8 cellular contexts compared by ENCODE assay signal in the genomic region with DNA sequence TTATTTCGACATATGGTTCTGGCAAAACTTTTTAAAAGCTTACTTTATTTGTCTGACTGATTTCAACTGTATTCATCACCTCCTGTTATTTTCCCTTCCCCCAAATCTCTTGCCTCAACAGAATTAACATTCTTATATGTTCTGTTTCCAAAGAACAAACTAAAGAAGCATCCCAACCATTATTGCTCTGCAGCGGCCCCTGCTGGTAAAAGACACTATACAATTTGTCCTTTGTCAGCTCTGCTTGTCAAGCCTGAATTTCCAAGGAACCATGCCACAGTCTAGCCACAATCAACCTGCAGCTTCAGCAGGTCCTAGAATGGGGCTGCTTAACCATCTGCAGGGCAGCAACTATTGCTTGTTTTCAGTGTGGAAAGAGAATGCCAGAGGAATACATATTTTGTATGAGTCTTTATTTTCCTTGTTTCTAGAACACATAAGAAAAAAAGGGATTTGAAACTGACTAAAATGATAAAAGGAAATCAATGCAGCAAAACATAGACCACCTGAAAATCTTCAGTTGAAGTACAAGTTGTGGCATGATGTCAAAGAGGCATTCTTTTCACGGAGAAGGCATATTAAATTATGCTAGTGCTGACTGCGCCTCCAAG.
DNase-seq lines count a peak whose midpoint lies in the region; ATAC-seq and TF ChIP-seq lines count a peak whose summit lies in the region.

No MANE protein-coding gene starts in this region.

- no peak overlapping the region for H3K4me3 ChIP-seq in BE2C (ENCODE audit: low read depth, low read length)
- H3K4me3 ChIP-seq in NT2/D1 (ENCODE audit: insufficient read length, low read depth), result no peak overlapping the region
- no peak overlapping the region for H3K4me3 ChIP-seq in fibroblast of villous mesenchyme (ENCODE audit: low read depth, low read length)
- no peak overlapping the region for H3K4me3 ChIP-seq in osteoblast (ENCODE audit: insufficient read depth, low read length)

- H3K27ac Mint-ChIP-seq in activated T-cell treated with anti-CD3 and anti-CD28 coated beads, Interleukin-2, amount 50 U/mL, for 24 hours, result no peak overlapping the region

- H3K27me3 Mint-ChIP-seq in activated T-cell treated with anti-CD3 and anti-CD28 coated beads, Interleukin-2, amount 50 U/mL, for 24 hours, result peaks cover 4% of the 10 kb centered on the region

- DNase-seq in BE2C (peak; percentile 88), NT2/D1 (ENCODE audit: low read depth, low spot score) (peak; percentile 42), fibroblast of villous mesenchyme (ENCODE audit: low read depth) (peak; percentile 38), osteoblast (ENCODE audit: insufficient read length, low spot score, missing footprints) (peak; percentile 0)
- DNase-seq in activated T-cell treated with anti-CD3 and anti-CD28 coated beads, Interleukin-2, amount 50 U/mL, for 24 hours, result peak; percentile 61

- H3K4me3 Mint-ChIP-seq in activated T-cell treated with anti-CD3 and anti-CD28 coated beads, Interleukin-2, amount 50 U/mL, for 24 hours, result no peak overlapping the region

- peak; percentile 89 for TF ChIP-seq CTCF in BE2C (IDR thresholded peaks at IDR 0.05; ENCODE audit: low read depth, low read length)
- peak; percentile 72 for TF ChIP-seq CTCF in fibroblast of villous mesenchyme (IDR thresholded peaks at IDR 0.05; ENCODE audit: insufficient read depth, low read depth, low read length)
- TF ChIP-seq CTCF in osteoblast (IDR thresholded peaks at IDR 0.05; ENCODE audit: extremely low read depth, low read depth, low read length), result peak; percentile 80

- no peaks in the 10 kb centered on the region for H4K20me1 ChIP-seq in osteoblast (ENCODE audit: insufficient read depth, low read length)

- no peak overlapping the region for H3K4me2 ChIP-seq in osteoblast (ENCODE audit: insufficient read depth, low read length)

- no peaks in the 10 kb centered on the region for H3K9me3 Mint-ChIP-seq in activated T-cell treated with anti-CD3 and anti-CD28 coated beads, Interleukin-2, amount 50 U/mL, for 24 hours

- H3K79me2 ChIP-seq in osteoblast (ENCODE audit: insufficient read depth, low read length), result no peaks in the 10 kb centered on the region

- H2AFZ ChIP-seq in osteoblast (ENCODE audit: low read length), result no peak overlapping the region

- no peaks in the 10 kb centered on the region for H3K36me3 ChIP-seq in BE2C
- H3K36me3 ChIP-seq in NT2/D1 (ENCODE audit: insufficient read depth, insufficient read length, low read length), result no peaks in the 10 kb centered on the region
- no peaks in the 10 kb centered on the region for H3K36me3 ChIP-seq in osteoblast (ENCODE audit: insufficient read depth, low read length)

- no peaks in the 10 kb centered on the region for H3K27me3 ChIP-seq in BE2C
- no peaks in the 10 kb centered on the region for H3K27me3 ChIP-seq in NT2/D1 (ENCODE audit: insufficient read depth, insufficient read length)
- no peaks in the 10 kb centered on the region for H3K27me3 ChIP-seq in osteoblast (ENCODE audit: insufficient read depth, low read length)

- H3K9ac ChIP-seq in NT2/D1 (ENCODE audit: insufficient read length, low read depth), result no peak overlapping the region

- H3K4me1 Mint-ChIP-seq in activated T-cell treated with anti-CD3 and anti-CD28 coated beads, Interleukin-2, amount 50 U/mL, for 24 hours (ENCODE audit: low read depth), result no peaks in the 10 kb centered on the region

- no peak overlapping the region for H3K27ac ChIP-seq in osteoblast (ENCODE audit: low read depth, low read length)

- H3K9me3 ChIP-seq in BE2C (no peaks in the 10 kb centered on the region), NT2/D1 (ENCODE audit: insufficient read depth, low read length) (no peaks in the 10 kb centered on the region), osteoblast (ENCODE audit: low read depth, low read length) (no peaks in the 10 kb centered on the region)

- H3K4me1 ChIP-seq in BE2C (peaks cover 10% of the 10 kb centered on the region), NT2/D1 (ENCODE audit: insufficient read depth, insufficient read length) (no peaks in the 10 kb centered on the region), osteoblast (ENCODE audit: insufficient read depth, low read length) (no peaks in the 10 kb centered on the region)

- no peaks in the 10 kb centered on the region for H3K36me3 Mint-ChIP-seq in activated T-cell treated with anti-CD3 and anti-CD28 coated beads, Interleukin-2, amount 50 U/mL, for 24 hours (ENCODE audit: low read depth)

- ATAC-seq in GM18870 (IDR thresholded peaks at IDR 0.05; ENCODE audit: unreplicated experiment) (peak; percentile 74), HG03469 (IDR thresholded peaks at IDR 0.05; ENCODE audit: unreplicated experiment) (peak; percentile 80), HG03108 (IDR thresholded peaks at IDR 0.05; ENCODE audit: unreplicated experiment) (no peak)

Comparison
In these comparisons a context has a peak if more than half of its experiments do, and no peak if none do; other contexts are left out.
1. DNase-seq: peak in every context shown above with its lines; median percentile 88 in BE2C; 61 in activated T-cell treated with anti-CD3 and anti-CD28 coated beads, Interleukin-2, amount 50 U/mL, for 24 hours; 42 in NT2/D1; 38 in fibroblast of villous mesenchyme; 0 in osteoblast.